ENCODE assay signal across 21 cellular contexts in genomic region chr14:72751276-72752033, GRCh38.
A peak's percentile ranks its signal among the peaks of the same experiment; 100 is the strongest.
DNase-seq lines count a peak whose midpoint lies in the region; ATAC-seq and TF ChIP-seq lines count a peak whose summit lies in the region.
"Had no signal": no experiment of that assay in that cellular context is flagged by ENCODE, and none has a peak within 500 bp of the region (broad histone marks: within the 10 kb centered on the region; RNA-seq: fewer than 3 reads in every experiment).

No MANE protein-coding gene starts in this region.

- H4K8ac ChIP-seq in IMR-90 (ENCODE audit: low read depth in 2 of 2, low read length in 2 of 2): no peak overlapping the region
- no peak overlapping the region for H4K8ac ChIP-seq in mesendoderm (ENCODE audit: low read depth, low read length)

- H3K4ac ChIP-seq in IMR-90 (ENCODE audit: low read depth, low read length) (no peak overlapping the region; the same call in 1 of the 2 replicates), mesendoderm (ENCODE audit: low read depth, low read length) (no peak overlapping the region)

- H3K23ac ChIP-seq in IMR-90 (ENCODE audit: low read depth, low read length) (no peak overlapping the region), mesendoderm (ENCODE audit: low read length) (no peak overlapping the region)

- dilution Hi-C loops in IMR-90 (cut with HindIII; ENCODE audit: low sequenced_read_pairs, unreplicated experiment): no loop called here

- peaks cover under 1% of the 10 kb centered on the region for H3F3A ChIP-seq in SK-N-SH (replicated peaks; ENCODE audit: insufficient read depth)

- H4K20me1 ChIP-seq in SK-N-SH (ENCODE audit: insufficient read depth) (no peaks in the 10 kb centered on the region), IMR-90 (ENCODE audit: insufficient read depth, low read length) (no peaks in the 10 kb centered on the region)

- ATAC-seq in SK-N-SH treated with all-trans-retinoic acid at 6 μM for 48 hours: 0 out of 3 replicates have a peak, but pooled peaks have one; percentile 46
- ATAC-seq in IMR-90 (ENCODE audit: low read depth): no peak
- ATAC-seq in gastrocnemius medialis: peak in 1 of 2 donors; percentile 85
- no peak for ATAC-seq in GM18909 (IDR thresholded peaks at IDR 0.05; ENCODE audit: poor library complexity, unreplicated experiment)

- peaks cover 21% of the 10 kb centered on the region for H3K9me1 ChIP-seq in IMR-90 (ENCODE audit: insufficient read depth, low read length)

- no peak for TF ChIP-seq POLR2A in IMR-90 (IDR thresholded peaks at IDR 0.05; ENCODE audit: low read depth, low read length)
- TF ChIP-seq POLR2A in gastrocnemius medialis (IDR thresholded peaks at IDR 0.05): no peak

- H3K36me3 ChIP-seq in SK-N-SH (replicated peaks in 1 of 2; ENCODE audit: control insufficient read depth in 1 of 2, insufficient read depth in 2 of 2, low read length in 1 of 2) (no peaks in the 10 kb centered on the region), IMR-90 (ENCODE audit: control insufficient read depth, insufficient read depth, low read length) (peaks cover 3% of the 10 kb centered on the region; the same call in 1 of the 2 replicates), gastrocnemius medialis (no peaks in the 10 kb centered on the region), mesendoderm (ENCODE audit: control insufficient read depth, insufficient read depth, low read length) (no peaks in the 10 kb centered on the region)

- no peak for TF ChIP-seq EP300 in SK-N-SH (IDR thresholded peaks at IDR 0.05; ENCODE audit: borderline replicate concordance in 1 of 2, low read depth in 1 of 2, low read length in 1 of 2)

- POLR2A ChIA-PET in SK-N-SH (lab: Yijun Ruan, JAX): no interaction called here
- POLR2A ChIA-PET in IMR-90 (lab: Charles Lee; ENCODE audit: unreplicated experiment): no interaction called here

- H2AK5ac ChIP-seq in IMR-90 (ENCODE audit: low read depth, low read length) (no peak overlapping the region), mesendoderm (ENCODE audit: low read length) (no peak overlapping the region)

- H3K9me3 ChIP-seq in SK-N-SH (no peaks in the 10 kb centered on the region), IMR-90 (ENCODE audit: control insufficient read depth, insufficient read depth, low read length) (no peaks in the 10 kb centered on the region), gastrocnemius medialis (no peaks in the 10 kb centered on the region)

- no peak for TF ChIP-seq CTCF in SK-N-SH (IDR thresholded peaks at IDR 0.05)
- TF ChIP-seq CTCF in IMR-90 (conservative IDR thresholded peaks at IDR 0.05; ENCODE audit: low read depth, low read length): no peak
- no peak for TF ChIP-seq CTCF in gastrocnemius medialis (IDR thresholded peaks at IDR 0.05 in 4 of 5, conservative IDR thresholded peaks at IDR 0.05 in 1 of 5)

- TF ChIP-seq RAD21 in SK-N-SH (IDR thresholded peaks at IDR 0.05; ENCODE audit: low read length) (no peak), IMR-90 (IDR thresholded peaks at IDR 0.05; ENCODE audit: low read length) (no peak)

- H3K4me3 ChIP-seq in SK-N-SH (ENCODE audit: low read depth in 2 of 2, low read length in 1 of 2) (no peak overlapping the region), IMR-90 (ENCODE audit: insufficient read depth, low read depth, low read length) (no peak overlapping the region), gastrocnemius medialis (no peak overlapping the region), mesendoderm (ENCODE audit: low read length) (no peak overlapping the region)
- H3K4me3 ChIP-seq: GM23248 had no signal

- WGBS in SK-N-SH (ENCODE audit: low lambda C conversion rate): 75% methylated on average over 9 of the region's 9 CpGs
- 87 to 100% methylated on average over 1 to 5 of the region's 9 CpGs for WGBS in IMR-90 (ENCODE audit: extremely low coverage in 2 of 2, insufficient read length in 1 of 2), 2 experiments
- WGBS in mesendoderm (ENCODE audit: extremely low coverage, insufficient coverage, low lambda C conversion rate): no CpG with 5 or more reads among the region's 9 CpGs

- no peak overlapping the region for H2AK9ac ChIP-seq in IMR-90 (replicated peaks; ENCODE audit: low read depth, low read length, poor library complexity)

- H3K18ac ChIP-seq in IMR-90 (ENCODE audit: low read depth, low read length): no peak overlapping the region
- no peak overlapping the region for H3K18ac ChIP-seq in mesendoderm (ENCODE audit: low read length)

- CTCF ChIA-PET in SK-N-SH (lab: Yijun Ruan, JAX): no interaction called here
- CTCF ChIA-PET in IMR-90 (lab: Yijun Ruan, JAX): no interaction called here

- in situ Hi-C loops in IMR-90 (cut with MboI; ENCODE audit: low sequenced_read_pairs): no loop called here
- in situ Hi-C loops in gastrocnemius medialis (cut with MboI; ENCODE audit: low sequenced_read_pairs in 4 of 4): no loop called here
- in situ Hi-C loops in G401 (cut with HindIII; ENCODE audit: low sequenced_read_pairs): no loop called here

- no peak overlapping the region for H2BK15ac ChIP-seq in IMR-90 (ENCODE audit: low read depth, low read length)
- no peak overlapping the region for H2BK15ac ChIP-seq in mesendoderm (replicated peaks; ENCODE audit: low read depth)

- H3K9me2 ChIP-seq in SK-N-SH: no peaks in the 10 kb centered on the region

- H2AFZ ChIP-seq in SK-N-SH (ENCODE audit: low read depth) (no peak overlapping the region), IMR-90 (replicated peaks; ENCODE audit: low read length, poor library complexity) (no peak overlapping the region)
- H2AFZ ChIP-seq: GM23248 had no signal

- DNase-seq in SK-N-SH: no peak
- DNase-seq in IMR-90: peak; percentile 32
- DNase-seq in fibroblast of gingiva (ENCODE audit: low read depth): peak; percentile 32
- DNase-seq in gastrocnemius medialis: no peak
- DNase-seq in mesendoderm: no peak
- DNase-seq in G401 (ENCODE audit: low spot score): no peak
- DNase-seq: DMS 273 treated with DMSO at 0.1 percent for 48 hours, GDM1, GM23248, HCEC 1CT, Kasumi-1, MM.1S, NCI-H1092, NCI-H1436 treated with DMSO at 0.1 percent for 48 hours, NCI-H2029, NCI-H345, NCI-H524 treated with DMSO at 0.1 percent for 48 hours, SHP77 treated with DMSO at 0.1 percent for 48 hours had no signal

- peaks cover 6 to 28% of the 10 kb centered on the region in 2 experiments; a peak in 3 of 4 replicates for H3K79me1 ChIP-seq in IMR-90 (ENCODE audit: low read depth in 1 of 2, low read length in 2 of 2)
- no peaks in the 10 kb centered on the region for H3K79me1 ChIP-seq in mesendoderm (ENCODE audit: low read length)

- BruUV-seq in IMR-90 (replicated peaks; lab: Mats Ljungman, UMichigan): no TSS peak

- H3K56ac ChIP-seq in IMR-90 (ENCODE audit: extremely low read depth, insufficient read depth, low read length) (no peak overlapping the region), mesendoderm (ENCODE audit: low read length) (no peak overlapping the region)

- H3K4me1 ChIP-seq in SK-N-SH (ENCODE audit: control insufficient read depth in 1 of 2, insufficient read depth in 2 of 2, low read depth in 1 of 2, low read length in 1 of 2) (peaks cover 5 to 6% of the 10 kb centered on the region in 2 experiments; a peak in 1 of 4 replicates), IMR-90 (ENCODE audit: control insufficient read depth, insufficient read depth, low read length) (peaks cover 7% of the 10 kb centered on the region), gastrocnemius medialis (peaks cover 16 to 26% of the 10 kb centered on the region in 2 donors), mesendoderm (ENCODE audit: control insufficient read depth, low read depth, low read length) (no peaks in the 10 kb centered on the region)

- H2BK5ac ChIP-seq in IMR-90 (ENCODE audit: low read depth, low read length, poor library complexity, severe bottlenecking): no peak overlapping the region
- H2BK5ac ChIP-seq in mesendoderm (ENCODE audit: low read length): no peak overlapping the region

- no peak overlapping the region; the same call in 1 of the 2 replicates for H4K91ac ChIP-seq in IMR-90 (ENCODE audit: insufficient read depth, low read depth, low read length)

- H3K9ac ChIP-seq in SK-N-SH (no peak overlapping the region), IMR-90 (ENCODE audit: low read depth, low read length) (no peak overlapping the region), mesendoderm (ENCODE audit: low read length) (no peak overlapping the region)
- H3K9ac ChIP-seq: GM23248 had no signal

- intact Hi-C loops in IMR-90 (cut with micrococcal nuclease): no loop called here
- intact Hi-C loops in gastrocnemius medialis (cut with DNase I; ENCODE audit: low total_unique reads): no loop called here

- H2BK120ac ChIP-seq in IMR-90 (ENCODE audit: low read depth, low read length) (peak overlapping the region; percentile 19; the same call in 1 of the 2 replicates), mesendoderm (ENCODE audit: low read depth, low read length) (no peak overlapping the region)

- H2BK20ac ChIP-seq in IMR-90 (ENCODE audit: low read depth, low read length): no peak overlapping the region; the same call in 1 of the 2 replicates

- H4K5ac ChIP-seq in IMR-90 (ENCODE audit: low read depth, low read length): no peak overlapping the region
- H4K5ac ChIP-seq in mesendoderm (ENCODE audit: low read length): no peak overlapping the region

- H3K27me3 ChIP-seq in SK-N-SH (ENCODE audit: insufficient read depth) (no peaks in the 10 kb centered on the region), IMR-90 (ENCODE audit: control insufficient read depth, insufficient read depth, low read length) (no peaks in the 10 kb centered on the region), gastrocnemius medialis (no peaks in the 10 kb centered on the region), mesendoderm (ENCODE audit: insufficient read depth, low read length, poor library complexity) (no peaks in the 10 kb centered on the region)

- peak overlapping the region; percentile 34; the same call in 1 of the 2 replicates for H3K14ac ChIP-seq in IMR-90 (replicated peaks; ENCODE audit: low read depth, low read length)

- H3K27ac ChIP-seq in SK-N-SH (ENCODE audit: low read depth in 2 of 2, low read length in 1 of 2) (no peak overlapping the region), IMR-90 (ENCODE audit: insufficient read depth, low read length) (no peak overlapping the region), gastrocnemius medialis (peak overlapping the region; percentile 26 to 51 (median 36)), mesendoderm (ENCODE audit: low read depth, low read length) (no peak overlapping the region)
- H3K27ac ChIP-seq: 22Rv1, GM23248 had no signal

- no peaks in the 10 kb centered on the region for H3K79me2 ChIP-seq in SK-N-SH (ENCODE audit: insufficient read depth)
- no peaks in the 10 kb centered on the region for H3K79me2 ChIP-seq in mesendoderm (ENCODE audit: control insufficient read depth, insufficient read depth, low read length)

- H3K4me2 ChIP-seq in SK-N-SH: no peak overlapping the region
- no peak overlapping the region for H3K4me2 ChIP-seq in IMR-90 (ENCODE audit: low read depth, low read length)
- no peak overlapping the region for H3K4me2 ChIP-seq in mesendoderm (ENCODE audit: low read length)

TF ChIP-seq in SK-N-SH treated with all-trans-retinoic acid at 6 μM for 48 hours, 23 proteins besides CTCF, POLR2A, EP300 and RAD21 (continues in another document):
- TF ChIP-seq ARNTL (CRISPR knock-in tag; IDR thresholded peaks at IDR 0.05; ENCODE audit: borderline replicate concordance, low read depth): no peak

TF ChIP-seq in SK-N-SH, 30 proteins besides CTCF, POLR2A, EP300 and RAD21 (continues in another document):
- TF ChIP-seq RXRA (IDR thresholded peaks at IDR 0.05; ENCODE audit: borderline replicate concordance, low read depth): no peak

TF ChIP-seq in IMR-90, 13 proteins besides CTCF, POLR2A, EP300 and RAD21 (continues in another document):
- TF ChIP-seq RFX5 (IDR thresholded peaks at IDR 0.05; ENCODE audit: low read depth, low read length): no peak

Comparison
In these comparisons a context has a peak if more than half of its experiments do, and no peak if none do; other contexts are left out.
1. DNase-seq: peak in IMR-90 (single experiment) and fibroblast of gingiva (single experiment); none in SK-N-SH (single experiment), gastrocnemius medialis (0 of 2), mesendoderm (single experiment) and G401 (single experiment).
2. H3K27ac ChIP-seq: peak in gastrocnemius medialis (4 of 4); none in SK-N-SH (0 of 2), IMR-90 (single experiment) and mesendoderm (single experiment).